In genomic region chr17:74748529-74749261, GRCh38 we compare ENCODE assay signal across 8 cellular contexts. TPM values are rescaled to one million over a fixed set of nuclear protein-coding genes. Genes with fewer than 3 reads are reported as not detected.
A peak's percentile ranks its signal among the peaks of the same experiment; 100 is the strongest.
DNase-seq lines count a peak whose midpoint lies in the region; ATAC-seq and TF ChIP-seq lines count a peak whose summit lies in the region.

Gene NHERF1, plus strand, starts transcription at chr17:74748628. Its CDS starts 219 bp downstream, at chr17:74748847.

- H3K4me1 ChIP-seq in neural progenitor cell: peaks cover 52% of the 10 kb centered on the region

- no peak for TF ChIP-seq CTCF in fibroblast of villous mesenchyme (IDR thresholded peaks at IDR 0.05; ENCODE audit: insufficient read depth, low read depth, low read length)
- TF ChIP-seq CTCF in neural progenitor cell (IDR thresholded peaks at IDR 0.05): peak; percentile 42

- H3K27ac Mint-ChIP-seq in neural progenitor cell: peak within 1 kb of the TSS; percentile 47

- H3F3A ChIP-seq in neural progenitor cell (ENCODE audit: low read depth): peaks cover 40% of the 10 kb centered on the region

- peak; percentile 77 for ATAC-seq in GM21447 (IDR thresholded peaks at IDR 0.05; ENCODE audit: unreplicated experiment)

- peaks cover 12% of the 10 kb centered on the region for H3K27me3 Mint-ChIP-seq in neural progenitor cell (ENCODE audit: insufficient read depth, low read depth)

- H3K9me3 ChIP-seq in neural progenitor cell (ENCODE audit: low read depth): no peaks in the 10 kb centered on the region

- peaks cover 52% of the 10 kb centered on the region for H3K79me2 ChIP-seq in neural progenitor cell (ENCODE audit: low read depth)

- H4K20me1 ChIP-seq in neural progenitor cell (ENCODE audit: low read depth): peaks cover 49% of the 10 kb centered on the region

- H3K4me2 ChIP-seq in neural progenitor cell: peak within 1 kb of the TSS; percentile 87

- H3K4me1 Mint-ChIP-seq in neural progenitor cell: peaks cover 45% of the 10 kb centered on the region

- peak within 1 kb of the TSS; percentile 58 for H2AFZ ChIP-seq in neural progenitor cell (replicated peaks)

- H3K27me3 ChIP-seq in neural progenitor cell: no peaks in the 10 kb centered on the region

- no peaks in the 10 kb centered on the region for H3K9me3 Mint-ChIP-seq in neural progenitor cell

- H3K36me3 ChIP-seq in neural progenitor cell: no peaks in the 10 kb centered on the region

- H3K27ac ChIP-seq in neural progenitor cell: no peak within 1 kb of the TSS

- peak within 1 kb of the TSS; percentile 98 for H3K4me3 ChIP-seq in fibroblast of villous mesenchyme (ENCODE audit: low read depth, low read length)
- H3K4me3 ChIP-seq in neural progenitor cell: peak within 1 kb of the TSS; percentile 99

- H3K36me3 Mint-ChIP-seq in neural progenitor cell: peaks cover 15% of the 10 kb centered on the region

- DNase-seq in DMS114 treated with DMSO at 0.1 percent for 48 hours (lab: John Stamatoyannopoulos, UW; ENCODE audit: unreplicated experiment) (peak; percentile 80), HuH-7 (ENCODE audit: low spot score) (peak; percentile 92), RPMI7951 (ENCODE audit: low read depth) (peak; percentile 89), fibroblast of villous mesenchyme (ENCODE audit: low read depth) (peak; percentile 91), neural progenitor cell (ENCODE audit: low spot score) (peak; percentile 98), stromal cell of bone marrow (ENCODE audit: low read depth) (peak; percentile 88)
- peak; percentile 94 for DNase-seq in activated T-helper 9 cell treated with anti-CD3 and anti-CD28 coated beads, Interleukin-2, amount 50 U/mL, for 16 hours (ENCODE audit: low read depth)

- H3K9ac ChIP-seq in neural progenitor cell: peak within 1 kb of the TSS; percentile 82

- H3K4me3 Mint-ChIP-seq in neural progenitor cell: peak within 1 kb of the TSS; percentile 98

RNA-seq across cellular contexts. Expression of gene NHERF1, which starts in this region (rescaled TPM):
- 15.0 TPM in 2 replicates for total RNA-seq in RPMI7951 (2014; rRNA removed; shearing (Covaris generic))
- total RNA-seq in fibroblast of villous mesenchyme (18.0 and 20.7 TPM in 2 replicates), neural progenitor cell (ENCODE audit: low replicate concordance) (27.1 and 63.8 TPM in 2 replicates)
